8 cellular contexts compared by ENCODE assay signal in genomic region chr6:105993769-105994521, GRCh38.
DNase-seq lines count a peak whose midpoint lies in the region; ATAC-seq and TF ChIP-seq lines count a peak whose summit lies in the region.

No MANE protein-coding gene starts in this region.

- H3K4me1 ChIP-seq in RWPE2 (ENCODE audit: insufficient read depth, poor library complexity, severe bottlenecking): peaks cover 13% of the 10 kb centered on the region
- peaks cover 0 to 14% of the 10 kb centered on the region in 2 donors for H3K4me1 ChIP-seq in adrenal gland (replicated peaks in 1 of 2)
- H3K4me1 ChIP-seq in hepatocyte (ENCODE audit: insufficient read depth): peaks cover 13% of the 10 kb centered on the region
- peaks cover 21% of the 10 kb centered on the region for H3K4me1 ChIP-seq in smooth muscle cell (ENCODE audit: low read depth)

- peak overlapping the region; percentile 21 for H3K27ac ChIP-seq in RWPE2 (ENCODE audit: poor library complexity, severe bottlenecking)
- peak overlapping the region; percentile 34 to 86 (median 55) for H3K27ac ChIP-seq in adrenal gland
- peak overlapping the region; percentile 88 for H3K27ac ChIP-seq in hepatocyte
- H3K27ac ChIP-seq in smooth muscle cell (ENCODE audit: low read depth): peak overlapping the region; percentile 48

- WGBS in adrenal gland, 4 donors: 7 to 10% (median 9%) methylated on average over 32 to 54 of the region's 54 CpGs
- WGBS in hepatocyte (ENCODE audit: low lambda C conversion rate, missing lambda C conversion rate): 2% methylated on average over 53 of the region's 54 CpGs
- WGBS in smooth muscle cell (ENCODE audit: low lambda C conversion rate): 1% methylated on average over 48 of the region's 54 CpGs

- H3K4me2 ChIP-seq in hepatocyte (peak overlapping the region; percentile 95), smooth muscle cell (peak overlapping the region; percentile 96)

- peak; percentile 51 for DNase-seq in GM10266 (ENCODE audit: extremely low spot score)
- DNase-seq in RWPE2 (ENCODE audit: low spot score): no peak
- peak in 3 of 7 donors; percentile 17 to 23 (median 18) for DNase-seq in adrenal gland
- DNase-seq in hepatocyte (ENCODE audit: low spot score): peak; percentile 39
- DNase-seq in smooth muscle cell (lab: John Stamatoyannopoulos, UW; ENCODE audit: unreplicated experiment): no peak
- no peak for DNase-seq in SHP77 treated with DMSO at 0.1 percent for 48 hours (lab: John Stamatoyannopoulos, UW)

- H3K79me2 ChIP-seq in hepatocyte: peaks cover 14% of the 10 kb centered on the region
- no peaks in the 10 kb centered on the region for H3K79me2 ChIP-seq in smooth muscle cell (ENCODE audit: low read depth)

- H4K20me1 ChIP-seq in hepatocyte (ENCODE audit: insufficient read depth, poor library complexity, severe bottlenecking) (no peaks in the 10 kb centered on the region), smooth muscle cell (ENCODE audit: low read depth) (no peaks in the 10 kb centered on the region)

- peak overlapping the region; percentile 85 for H2AFZ ChIP-seq in hepatocyte
- peak overlapping the region; percentile 70 for H2AFZ ChIP-seq in smooth muscle cell (ENCODE audit: low read depth)

- intact Hi-C loops in adrenal gland (cut with DNase I): no loop called here

- H3K4me3 ChIP-seq in RWPE2 (ENCODE audit: severe bottlenecking) (peak overlapping the region; percentile 60), adrenal gland (peak overlapping the region in 2 of 4 donors; percentile 36 to 65), hepatocyte (peak overlapping the region; percentile 71), smooth muscle cell (peak overlapping the region; percentile 71)

- no peaks in the 10 kb centered on the region for H3K9me2 ChIP-seq in hepatocyte (replicated peaks; ENCODE audit: insufficient read depth)

- H3K9me3 ChIP-seq in RWPE2 (ENCODE audit: severe bottlenecking) (no peaks in the 10 kb centered on the region), adrenal gland (replicated peaks in 1 of 3) (no peaks in the 10 kb centered on the region), hepatocyte (ENCODE audit: low read depth) (no peaks in the 10 kb centered on the region), smooth muscle cell (replicated peaks; ENCODE audit: low read depth) (no peaks in the 10 kb centered on the region)

- TF ChIP-seq POLR2A in adrenal gland (IDR thresholded peaks at IDR 0.05): no peak

- TF ChIP-seq CTCF in GM10266 (IDR thresholded peaks at IDR 0.05; ENCODE audit: control insufficient read depth, insufficient read depth, low read depth, missing control alignments): no peak
- no peak for TF ChIP-seq CTCF in RWPE2 (IDR thresholded peaks at IDR 0.05; ENCODE audit: poor library complexity, severe bottlenecking)
- no peak for TF ChIP-seq CTCF in adrenal gland (IDR thresholded peaks at IDR 0.05)
- TF ChIP-seq CTCF in hepatocyte (IDR thresholded peaks at IDR 0.05; ENCODE audit: poor library complexity): no peak
- TF ChIP-seq CTCF in smooth muscle cell (IDR thresholded peaks at IDR 0.05; ENCODE audit: borderline replicate concordance, insufficient read depth, poor library complexity, severe bottlenecking): no peak

- ATAC-seq in RWPE2 (ENCODE audit: low read depth) (no peak), HG03097 (IDR thresholded peaks at IDR 0.05; ENCODE audit: low FRiP score, unreplicated experiment) (no peak), HG03378 (IDR thresholded peaks at IDR 0.05; ENCODE audit: unreplicated experiment) (no peak)

- no peaks in the 10 kb centered on the region for H3K36me3 ChIP-seq in RWPE2 (ENCODE audit: low read depth)
- H3K36me3 ChIP-seq in adrenal gland (replicated peaks in 1 of 2): no peaks in the 10 kb centered on the region
- H3K36me3 ChIP-seq in hepatocyte (replicated peaks; ENCODE audit: insufficient read depth, low read depth): no peaks in the 10 kb centered on the region
- H3K36me3 ChIP-seq in smooth muscle cell (ENCODE audit: low read depth): no peaks in the 10 kb centered on the region

- no peaks in the 10 kb centered on the region for H3F3A ChIP-seq in smooth muscle cell (ENCODE audit: low read depth)

- H3K9ac ChIP-seq in smooth muscle cell (ENCODE audit: low read depth): peak overlapping the region; percentile 47

- H3K27me3 ChIP-seq in RWPE2 (ENCODE audit: insufficient read depth, poor library complexity, severe bottlenecking): no peaks in the 10 kb centered on the region
- peaks cover 49% of the 10 kb centered on the region for H3K27me3 ChIP-seq in adrenal gland
- H3K27me3 ChIP-seq in hepatocyte: peaks cover 70% of the 10 kb centered on the region
- peaks cover 76% of the 10 kb centered on the region for H3K27me3 ChIP-seq in smooth muscle cell (ENCODE audit: low read depth)

Comparison
In these comparisons a context has a peak if more than half of its experiments do, and no peak if none do; other contexts are left out.
1. DNase-seq: peak in GM10266 (single experiment) and hepatocyte (single experiment); none in RWPE2 (single experiment), smooth muscle cell (single experiment) and SHP77 treated with DMSO at 0.1 percent for 48 hours (single experiment).
2. H3K27ac ChIP-seq: peak in every context shown above with its lines; median percentile 88 in hepatocyte; 55 in adrenal gland; 48 in smooth muscle cell; 21 in RWPE2.